ENCODE assay signal across 8 cellular contexts in the genomic region with DNA sequence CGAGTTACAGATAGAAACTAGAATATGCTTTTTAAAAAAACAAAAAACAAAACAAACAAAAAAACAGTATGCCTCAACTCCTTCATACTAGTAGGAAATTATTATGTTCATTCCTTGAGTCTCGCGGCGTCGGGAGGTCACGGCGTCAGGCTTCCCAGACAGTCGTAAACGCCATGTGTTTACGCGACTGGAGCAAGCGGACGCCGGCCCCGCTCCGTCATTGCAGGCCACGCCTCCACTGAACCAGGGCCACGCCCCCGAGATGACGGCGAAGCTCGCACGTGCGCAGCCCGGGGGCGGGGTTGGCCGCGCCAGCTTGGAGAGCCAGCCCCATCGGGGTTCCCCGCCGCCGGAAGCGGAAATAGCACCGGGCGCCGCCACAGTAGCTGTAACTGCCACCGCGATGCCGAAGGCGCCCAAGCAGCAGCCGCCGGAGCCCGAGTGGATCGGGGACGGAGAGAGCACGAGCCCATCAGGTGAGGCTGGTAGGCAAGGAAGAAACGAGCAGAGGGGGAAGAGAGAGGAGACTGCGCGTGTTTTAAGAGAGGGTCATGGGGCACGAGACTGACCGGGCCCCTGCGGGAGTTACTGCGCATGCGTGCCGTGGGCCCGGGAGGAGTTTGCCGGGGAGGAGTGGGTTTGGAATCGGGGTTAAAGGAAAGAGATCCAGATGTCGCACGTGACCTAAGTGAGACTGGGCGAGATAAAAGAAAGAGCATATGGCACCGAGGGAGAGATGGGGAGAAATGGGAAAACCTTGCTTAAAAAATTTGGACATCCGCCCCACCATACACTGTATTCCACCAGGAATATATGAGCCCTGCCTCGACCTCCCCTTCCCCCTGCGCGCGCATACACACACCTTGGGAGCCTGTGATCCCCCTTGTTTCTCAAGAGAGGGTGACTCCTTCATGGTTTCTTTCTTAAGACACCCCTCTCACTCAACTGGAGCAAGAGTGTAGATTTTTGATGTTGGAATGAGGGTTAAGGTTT. TPM values are rescaled to one million over a fixed set of nuclear protein-coding genes. Genes with fewer than 3 reads are reported as not detected.
DNase-seq lines count a peak whose midpoint lies in the region; ATAC-seq lines count a peak whose summit lies in the region.

TSS of gene ABCF1 (plus strand) at position 358 of the 993 bp plus-strand sequence. CDS start at position 404, 46 bp downstream.

- H3K36me3 ChIP-seq in effector memory CD4-positive, alpha-beta T cell (ENCODE audit: control insufficient read depth, insufficient read depth, low read length): no peaks in the 10 kb centered on the region

- H3K27me3 ChIP-seq in effector memory CD4-positive, alpha-beta T cell (replicated peaks; ENCODE audit: control insufficient read depth, insufficient read depth, low read length, poor library complexity, severe bottlenecking): no peaks in the 10 kb centered on the region

- H3K4me1 ChIP-seq in effector memory CD4-positive, alpha-beta T cell (ENCODE audit: control insufficient read depth, insufficient read depth, low read length, poor library complexity, severe bottlenecking): peaks cover 22% of the 10 kb centered on the region

- H3K27ac ChIP-seq in effector memory CD4-positive, alpha-beta T cell (ENCODE audit: insufficient read depth, low read length, poor library complexity, severe bottlenecking): peak within 1 kb of the TSS; percentile 95

- H3K9me3 ChIP-seq in effector memory CD4-positive, alpha-beta T cell (ENCODE audit: control insufficient read depth, low read length): no peaks in the 10 kb centered on the region

- ATAC-seq in GM21360 (IDR thresholded peaks at IDR 0.05; ENCODE audit: unreplicated experiment): peak; percentile 82

- peak within 1 kb of the TSS; percentile 81 for H3K4me3 ChIP-seq in effector memory CD4-positive, alpha-beta T cell (ENCODE audit: insufficient read depth, low read depth, low read length, poor library complexity, severe bottlenecking)

- DNase-seq in COLO668 (lab: John Stamatoyannopoulos, UW; ENCODE audit: unreplicated experiment) (peak; percentile 95), HT1080 (ENCODE audit: low read depth) (peak; percentile 95), NOMO-1 treated with DMSO at 0.1 percent for 48 hours (lab: John Stamatoyannopoulos, UW; ENCODE audit: unreplicated experiment) (peak; percentile 94), medulla oblongata (ENCODE audit: extremely low spot score) (peak; percentile 98)
- peak; percentile 98 to 99 for DNase-seq in activated CD8-positive, alpha-beta memory T cell treated with anti-CD3 and anti-CD28 coated beads for 4 hours (ENCODE audit: low read depth in 2 of 2)
- peak; percentile 99 for DNase-seq in effector memory CD4-positive, alpha-beta T cell
- DNase-seq in stimulated activated CD8-positive, alpha-beta memory T cell treated with anti-CD3 and anti-CD28 coated beads, Interleukin-12 subunit alpha, Interleukin-12 subunit beta, amount 100 ng/mL, for 1 hour (ENCODE audit: low read depth): peak; percentile 99

RNA-seq across cellular contexts. Expression of gene ABCF1, which starts in this region (rescaled TPM):
- 72.3 and 77.8 TPM in 2 replicates for total RNA-seq in HT1080 (2014; rRNA removed; shearing (Covaris generic))
- 43.7 and 46.3 TPM in 2 replicates for polyA plus RNA-seq in HT1080 (2015; cell fraction: cytosol; rRNA removed)
- polyA plus RNA-seq in HT1080 (2015; cell fraction: nucleus; rRNA removed): 75.0 and 77.1 TPM in 2 replicates

Comparison
In these comparisons a context has a peak if more than half of its experiments do, and no peak if none do; other contexts are left out.
1. Peak in every context shown above with its lines: DNase-seq, ATAC-seq, H3K4me3 ChIP-seq and H3K27ac ChIP-seq.